In genomic region chr17:56819431-56820145, GRCh38 we compare ENCODE assay signal across 8 cellular contexts. TPM values are rescaled to one million over a fixed set of nuclear protein-coding genes. Genes with fewer than 3 reads are reported as not detected.
DNase-seq lines count a peak whose midpoint lies in the region; ATAC-seq and TF ChIP-seq lines count a peak whose summit lies in the region.

No MANE protein-coding gene starts in this region.

- no TSS peak for BruUV-seq in mammary epithelial cell (replicated peaks; lab: Mats Ljungman, UMichigan)

- 36% methylated on average over 8 of the region's 14 CpGs for WGBS in mammary epithelial cell (ENCODE audit: low coverage, missing lambda C conversion rate)

- peak; percentile 74 for TF ChIP-seq CTCF in WI38 (IDR thresholded peaks at IDR 0.05; ENCODE audit: low read depth, low read length)
- peak; percentile 72 to 77 for TF ChIP-seq CTCF in mammary epithelial cell (conservative IDR thresholded peaks at IDR 0.05 in 1 of 2, IDR thresholded peaks at IDR 0.05 in 1 of 2; ENCODE audit: extremely low read depth in 1 of 2, insufficient read depth in 1 of 2, low read depth in 1 of 2, low read length in 2 of 2)

- H3K4me1 ChIP-seq in mammary epithelial cell (ENCODE audit: insufficient read depth, low read length), result no peaks in the 10 kb centered on the region

- no peak overlapping the region for H3K9ac ChIP-seq in mammary epithelial cell (ENCODE audit: insufficient read depth, low read length)

- ATAC-seq in HG03025 (IDR thresholded peaks at IDR 0.05; ENCODE audit: low FRiP score, unreplicated experiment), result peak; percentile 59

- in situ Hi-C loops in mammary epithelial cell (cut with MboI; ENCODE audit: low sequenced_read_pairs in 2 of 2), result loop anchor here (5.0 to 10.0 kb wide), 2 partner anchors 115 to 118 kb away; no protein-coding TSS in a partner anchor

- H3K79me2 ChIP-seq in mammary epithelial cell (ENCODE audit: insufficient read depth, low read length), result no peaks in the 10 kb centered on the region

- CTCF ChIA-PET in mammary epithelial cell (lab: Charles Lee; ENCODE audit: low non-redundant PET), result interaction anchor here (0.5 to 0.8 kb wide), 4 partner anchors 65 to 232 kb away, joined by 3 to 12 read pairs (median 4); no protein-coding TSS in a partner anchor

- no peaks in the 10 kb centered on the region for H3K36me3 ChIP-seq in mammary epithelial cell (ENCODE audit: insufficient read depth, low read length)

- no peak overlapping the region for H3K4me2 ChIP-seq in mammary epithelial cell (ENCODE audit: insufficient read depth, low read depth, low read length)

- no peak overlapping the region for H3K27ac ChIP-seq in mammary epithelial cell (ENCODE audit: insufficient read depth, low read depth, low read length)

- H4K20me1 ChIP-seq in mammary epithelial cell (ENCODE audit: insufficient read depth, low read length), result no peaks in the 10 kb centered on the region

- H3K27me3 ChIP-seq in mammary epithelial cell (ENCODE audit: insufficient read depth, low read length), result no peaks in the 10 kb centered on the region

- peak overlapping the region; percentile 91 for H2AFZ ChIP-seq in mammary epithelial cell (ENCODE audit: low read depth, low read length)

- DNase-seq in NCI-H187 (lab: John Stamatoyannopoulos, UW) (peak; percentile 38 to 39), NCI-H187 treated with DMSO at 0.1 percent for 48 hours (lab: John Stamatoyannopoulos, UW) (no peak), NCI-H2196 treated with DMSO at 0.1 percent for 48 hours (lab: John Stamatoyannopoulos, UW; ENCODE audit: unreplicated experiment) (peak; percentile 65), mammary epithelial cell (peak; percentile 74), kidney glomerular epithelial cell (lab: John Stamatoyannopoulos, UW) (peak; percentile 80)
- peak; percentile 53 to 67 for DNase-seq in stimulated activated CD4-positive, alpha-beta T cell treated with anti-CD3 and anti-CD28 coated beads, Interleukin-4, amount 100 ng/mL, for 4 hours

- dilution Hi-C loops in mammary epithelial cell (cut with HindIII; ENCODE audit: low sequenced_read_pairs), result no loop called here

- intact Hi-C loops in mammary epithelial cell (cut with micrococcal nuclease), result loop anchor here (1.0 to 2.0 kb wide), 4 partner anchors 121 to 319 kb away; partner anchors contain the start of gene COIL

- no peaks in the 10 kb centered on the region for H3K9me3 ChIP-seq in mammary epithelial cell (replicated peaks; ENCODE audit: insufficient read depth, low read length)

- H3K4me3 ChIP-seq in WI38 (ENCODE audit: low read depth, low read length) (no peak overlapping the region), mammary epithelial cell (replicated peaks in 1 of 3; ENCODE audit: insufficient read depth in 1 of 3, low read depth in 2 of 3, low read length in 3 of 3) (no peak overlapping the region)

RNA-seq across cellular contexts. Expression of gene C17orf67, which starts 14.1 kb away (rescaled TPM):
- 1 to 10 TPM in 1 of 2 donors, under 1 TPM in 1; 0.17 to 2.6 TPM for total RNA-seq in mammary epithelial cell
- polyA plus RNA-seq in mammary epithelial cell, result 0.42 TPM
- not detected for polyA minus RNA-seq in mammary epithelial cell

RNA-seq across cellular contexts. Expression of gene DGKE, which starts 14.4 kb away (rescaled TPM):
- 10 to 100 TPM in 1 of 2 donors, 1 to 10 TPM in 1; 6.7 to 13.4 TPM for total RNA-seq in mammary epithelial cell
- 2.9 TPM for polyA plus RNA-seq in mammary epithelial cell
- polyA minus RNA-seq in mammary epithelial cell, result 5.4 TPM
